9 cellular contexts compared by ENCODE assay signal in the genomic region with DNA sequence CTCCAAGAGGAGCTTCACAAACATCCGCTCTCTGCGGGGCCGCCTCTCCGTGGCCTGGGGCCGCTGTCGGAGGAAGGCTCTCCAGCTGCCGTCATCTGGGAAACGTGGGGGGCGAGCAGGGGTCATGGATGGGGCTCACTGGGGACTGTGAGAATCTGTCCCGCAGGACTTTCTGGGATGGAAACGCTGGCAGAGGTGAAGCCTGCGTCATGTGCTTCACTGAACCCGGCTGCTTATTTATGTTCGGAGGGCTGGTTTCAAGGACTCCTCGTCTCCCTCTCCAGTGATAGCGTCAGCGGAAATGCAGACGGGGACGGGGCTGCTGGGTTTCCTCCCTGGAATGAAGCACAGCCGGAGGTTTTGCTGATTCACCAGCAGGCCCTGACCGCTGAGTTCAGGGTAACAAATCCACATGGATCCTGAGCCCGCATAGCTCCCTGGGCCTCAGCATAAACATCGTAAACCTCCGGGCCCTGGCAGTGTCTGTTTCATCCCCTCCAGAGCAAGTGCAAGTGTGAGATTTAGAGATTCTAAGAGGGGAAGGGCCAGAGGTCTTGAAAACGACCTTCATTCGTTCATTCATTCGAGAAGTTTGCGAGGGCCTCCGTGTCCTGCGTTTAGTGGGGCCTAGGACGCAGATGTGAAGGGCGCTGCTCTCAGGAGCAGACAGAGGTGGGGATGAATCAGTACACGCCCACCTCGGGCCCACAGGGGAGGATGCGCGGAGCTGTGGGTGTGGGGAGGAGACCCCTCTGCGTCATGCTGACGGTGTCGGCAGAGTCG. TPM values are rescaled to one million over a fixed set of nuclear protein-coding genes. Genes with fewer than 3 reads are reported as not detected.
DNase-seq lines count a peak whose midpoint lies in the region; ATAC-seq and TF ChIP-seq lines count a peak whose summit lies in the region.
"Had no signal": no experiment of that assay in that cellular context is flagged by ENCODE, and none has a peak within 500 bp of the region (broad histone marks: within the 10 kb centered on the region; RNA-seq: fewer than 3 reads in every experiment).

No MANE protein-coding gene starts in this region.

- DNase-seq in NCI-H1092 treated with DMSO at 0.1 percent for 48 hours (lab: John Stamatoyannopoulos, UW) (peak; percentile 35), NCI-H1092 (lab: John Stamatoyannopoulos, UW) (no peak), dermis blood vessel endothelial cell (peak; percentile 97), lung microvascular endothelial cell (ENCODE audit: low read depth in 2 of 2) (peak; percentile 95 to 99), transverse colon (peak; percentile 78), OCI-M1 (lab: John Stamatoyannopoulos, UW) (no peak)

- 52 to 70% methylated on average over 12 to 40 of the region's 40 CpGs for WGBS in transverse colon (ENCODE audit: low coverage in 1 of 2), 2 donors

- peaks cover 30 to 36% (median 34%) of the 10 kb centered on the region in 4 donors for H3K4me1 ChIP-seq in transverse colon

- ATAC-seq in GM21515 (IDR thresholded peaks at IDR 0.05; ENCODE audit: unreplicated experiment) (no peak), HG02623 (IDR thresholded peaks at IDR 0.05; ENCODE audit: unreplicated experiment) (no peak)
- ATAC-seq: A549 had no signal

- no peaks in the 10 kb centered on the region for H3K36me3 ChIP-seq in transverse colon

- TF ChIP-seq POLR2A in transverse colon (IDR thresholded peaks at IDR 0.05): peak; percentile 22

- no peak for TF ChIP-seq CTCF in transverse colon (IDR thresholded peaks at IDR 0.05)

- peak; percentile 99 for TF ChIP-seq EP300 in transverse colon (IDR thresholded peaks at IDR 0.05; ENCODE audit: low read depth)

- in situ Hi-C loops in transverse colon (cut with MboI; ENCODE audit: low pct_ligation_motif_present in 1 of 4, low pct_unique_long_range_greater_than_20kb in 1 of 4, low sequenced_read_pairs in 3 of 4): loop anchor here in 2 of 4 donors (10.0 to 25.0 kb wide), 3 partner anchors 60 to 168 kb away; no protein-coding TSS in a partner anchor

- no peaks in the 10 kb centered on the region for H3K9me3 ChIP-seq in transverse colon
- H3K9me3 ChIP-seq: A549 had no signal

- H3K27ac ChIP-seq in transverse colon: peak overlapping the region; percentile 88 to 95 (median 92)

- H3K4me3 ChIP-seq in transverse colon: no peak overlapping the region
- H3K4me3 ChIP-seq: A549 had no signal

- intact Hi-C loops in transverse colon (cut with DNase I; ENCODE audit: low total_unique reads): no loop called here

- no peaks in the 10 kb centered on the region for H3K27me3 ChIP-seq in transverse colon

RNA-seq across cellular contexts. Expression of a gene that starts 7.0 kb away (rescaled TPM):
- total RNA-seq in dermis blood vessel endothelial cell: 19.4 and 31.0 TPM in 2 replicates
- 12.2 and 15.7 TPM in 2 replicates for total RNA-seq in lung microvascular endothelial cell
- total RNA-seq in transverse colon: 10 to 100 TPM; 29.9 to 79.3 (median 33.3) TPM

Comparison
In these comparisons a context has a peak if more than half of its experiments do, and no peak if none do; other contexts are left out.
1. DNase-seq: peak in NCI-H1092 treated with DMSO at 0.1 percent for 48 hours (single experiment), dermis blood vessel endothelial cell (single experiment), lung microvascular endothelial cell (2 of 2) and transverse colon (single experiment); none in NCI-H1092 (single experiment) and OCI-M1 (single experiment).